ENCODE assay signal across 2 cellular contexts in the genomic region with DNA sequence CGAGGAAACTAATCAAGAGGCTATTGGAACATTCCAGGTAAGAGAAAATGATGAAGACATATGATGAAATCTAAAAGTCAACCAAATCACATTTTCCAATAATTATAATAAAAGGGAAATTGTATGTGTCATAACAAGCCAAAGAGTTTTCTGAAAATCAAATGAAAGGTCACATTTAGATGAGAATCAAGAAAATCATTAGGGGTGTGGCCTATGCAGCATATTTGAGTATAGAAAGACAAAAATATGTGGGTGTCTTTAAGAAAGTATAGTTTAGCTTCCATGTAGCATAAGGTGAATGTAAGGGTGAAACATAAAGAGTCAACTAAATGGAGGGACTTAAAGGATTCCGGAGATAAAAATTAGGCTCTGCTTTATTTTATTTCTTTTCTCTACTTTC.
TF ChIP-seq lines count a peak whose summit lies in the region.

No MANE protein-coding gene starts in this region.

TF ChIP-seq in SK-N-SH, 30 proteins besides CTCF, POLR2A, EP300 and RAD21 (continued from another document):
- TF ChIP-seq TEAD4 (IDR thresholded peaks at IDR 0.05; ENCODE audit: borderline replicate concordance, insufficient read depth) (no peak), TAF1 (IDR thresholded peaks at IDR 0.05; ENCODE audit: borderline replicate concordance, low read depth, low read length) (no peak), ZBTB33 (IDR thresholded peaks at IDR 0.05; ENCODE audit: borderline replicate concordance, low read depth) (no peak), CHD2 (IDR thresholded peaks at IDR 0.05; ENCODE audit: low read length, partially characterized antibody) (no peak), GATA2 (CRISPR knock-in tag; IDR thresholded peaks at IDR 0.05) (no peak), MXI1 (IDR thresholded peaks at IDR 0.05; ENCODE audit: low read depth, low read length) (no peak), FOSL2 (IDR thresholded peaks at IDR 0.05; ENCODE audit: borderline replicate concordance, low read depth) (no peak)
- TF ChIP-seq, protein P1, sequence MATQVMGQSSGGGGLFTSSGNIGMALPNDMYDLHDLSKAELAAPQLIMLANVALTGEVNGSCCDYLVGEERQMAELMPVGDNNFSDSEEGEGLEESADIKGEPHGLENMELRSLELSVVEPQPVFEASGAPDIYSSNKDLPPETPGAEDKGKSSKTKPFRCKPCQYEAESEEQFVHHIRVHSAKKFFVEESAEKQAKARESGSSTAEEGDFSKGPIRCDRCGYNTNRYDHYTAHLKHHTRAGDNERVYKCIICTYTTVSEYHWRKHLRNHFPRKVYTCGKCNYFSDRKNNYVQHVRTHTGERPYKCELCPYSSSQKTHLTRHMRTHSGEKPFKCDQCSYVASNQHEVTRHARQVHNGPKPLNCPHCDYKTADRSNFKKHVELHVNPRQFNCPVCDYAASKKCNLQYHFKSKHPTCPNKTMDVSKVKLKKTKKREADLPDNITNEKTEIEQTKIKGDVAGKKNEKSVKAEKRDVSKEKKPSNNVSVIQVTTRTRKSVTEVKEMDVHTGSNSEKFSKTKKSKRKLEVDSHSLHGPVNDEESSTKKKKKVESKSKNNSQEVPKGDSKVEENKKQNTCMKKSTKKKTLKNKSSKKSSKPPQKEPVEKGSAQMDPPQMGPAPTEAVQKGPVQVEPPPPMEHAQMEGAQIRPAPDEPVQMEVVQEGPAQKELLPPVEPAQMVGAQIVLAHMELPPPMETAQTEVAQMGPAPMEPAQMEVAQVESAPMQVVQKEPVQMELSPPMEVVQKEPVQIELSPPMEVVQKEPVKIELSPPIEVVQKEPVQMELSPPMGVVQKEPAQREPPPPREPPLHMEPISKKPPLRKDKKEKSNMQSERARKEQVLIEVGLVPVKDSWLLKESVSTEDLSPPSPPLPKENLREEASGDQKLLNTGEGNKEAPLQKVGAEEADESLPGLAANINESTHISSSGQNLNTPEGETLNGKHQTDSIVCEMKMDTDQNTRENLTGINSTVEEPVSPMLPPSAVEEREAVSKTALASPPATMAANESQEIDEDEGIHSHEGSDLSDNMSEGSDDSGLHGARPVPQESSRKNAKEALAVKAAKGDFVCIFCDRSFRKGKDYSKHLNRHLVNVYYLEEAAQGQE (IDR thresholded peaks at IDR 0.05; ENCODE audit: low read depth, low read length) = no peak
- TF ChIP-seq, protein P2, sequence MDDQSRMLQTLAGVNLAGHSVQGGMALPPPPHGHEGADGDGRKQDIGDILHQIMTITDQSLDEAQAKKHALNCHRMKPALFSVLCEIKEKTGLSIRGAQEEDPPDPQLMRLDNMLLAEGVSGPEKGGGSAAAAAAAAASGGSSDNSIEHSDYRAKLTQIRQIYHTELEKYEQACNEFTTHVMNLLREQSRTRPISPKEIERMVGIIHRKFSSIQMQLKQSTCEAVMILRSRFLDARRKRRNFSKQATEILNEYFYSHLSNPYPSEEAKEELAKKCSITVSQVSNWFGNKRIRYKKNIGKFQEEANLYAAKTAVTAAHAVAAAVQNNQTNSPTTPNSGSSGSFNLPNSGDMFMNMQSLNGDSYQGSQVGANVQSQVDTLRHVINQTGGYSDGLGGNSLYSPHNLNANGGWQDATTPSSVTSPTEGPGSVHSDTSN (IDR thresholded peaks at IDR 0.05) = no peak
TF ChIP-seq in SK-N-SH: peak in this region for 0.

TF ChIP-seq in SK-N-SH treated with all-trans-retinoic acid at 6 μM for 48 hours, 23 proteins besides CTCF, POLR2A, EP300 and RAD21 (continued from another document):
- TF ChIP-seq TSHZ2 (CRISPR knock-in tag; IDR thresholded peaks at IDR 0.05) = no peak
- no peak for TF ChIP-seq ESRRG (CRISPR knock-in tag; IDR thresholded peaks at IDR 0.05)
- no peak for TF ChIP-seq OSR1 (CRISPR knock-in tag; IDR thresholded peaks at IDR 0.05)
- TF ChIP-seq CREB5 (CRISPR knock-in tag; IDR thresholded peaks at IDR 0.05; ENCODE audit: low read depth) = no peak
- no peak for TF ChIP-seq TCF4 (CRISPR knock-in tag; IDR thresholded peaks at IDR 0.05; ENCODE audit: borderline replicate concordance)
- no peak for TF ChIP-seq ZFP30 (CRISPR knock-in tag; IDR thresholded peaks at IDR 0.05)
- no peak for TF ChIP-seq RARB (CRISPR knock-in tag; IDR thresholded peaks at IDR 0.05)
- TF ChIP-seq ZNF565 (CRISPR knock-in tag; conservative IDR thresholded peaks at IDR 0.05; ENCODE audit: low read depth) = no peak
- TF ChIP-seq ZC3H10 (CRISPR knock-in tag; IDR thresholded peaks at IDR 0.05) = no peak
- no peak for TF ChIP-seq ARNTL (CRISPR knock-in tag; IDR thresholded peaks at IDR 0.05; ENCODE audit: borderline replicate concordance, low read depth)
- TF ChIP-seq ZFP3 (CRISPR knock-in tag; IDR thresholded peaks at IDR 0.05) = no peak
- no peak for TF ChIP-seq SNAI2 (CRISPR knock-in tag; IDR thresholded peaks at IDR 0.05)
- TF ChIP-seq ZNF8 (CRISPR knock-in tag; IDR thresholded peaks at IDR 0.05) = no peak
- TF ChIP-seq BACH2 (CRISPR knock-in tag; IDR thresholded peaks at IDR 0.05; ENCODE audit: borderline replicate concordance) = no peak
